8 cellular contexts compared by ENCODE assay signal in genomic region chr22:38467438-38467903, GRCh38. TPM values are rescaled to one million over a fixed set of nuclear protein-coding genes. Genes with fewer than 3 reads are reported as not detected.
A peak's percentile ranks its signal among the peaks of the same experiment; 100 is the strongest.
DNase-seq lines count a peak whose midpoint lies in the region; ATAC-seq and TF ChIP-seq lines count a peak whose summit lies in the region.

No MANE protein-coding gene starts in this region.

- H3K27me3 ChIP-seq in colonic mucosa (peaks cover 9% of the 10 kb centered on the region), upper lobe of right lung (peaks cover 32% of the 10 kb centered on the region)

- H3K27ac ChIP-seq in colonic mucosa (peak overlapping the region; percentile 32), upper lobe of right lung (no peak overlapping the region)

- peaks cover 48% of the 10 kb centered on the region for H3K27me3 Mint-ChIP-seq in activated T-cell treated with anti-CD3 and anti-CD28 coated beads, Interleukin-2, amount 50 U/mL, for 72 hours (ENCODE audit: low read depth)

- H3K9me3 Mint-ChIP-seq in activated T-cell treated with anti-CD3 and anti-CD28 coated beads, Interleukin-2, amount 50 U/mL, for 72 hours, result no peaks in the 10 kb centered on the region

- H3K4me3 ChIP-seq in colonic mucosa (peak overlapping the region; percentile 57), upper lobe of right lung (peak overlapping the region; percentile 63)

- ATAC-seq in activated T-cell treated with anti-CD3 and anti-CD28 coated beads, Interleukin-2, amount 50 U/mL, for 72 hours (replicated peaks in 1 of 2), result peak in 1 of 2 donors; percentile 2
- ATAC-seq in upper lobe of right lung (peak; percentile 20), HG02763 (IDR thresholded peaks at IDR 0.05; ENCODE audit: unreplicated experiment) (no peak), HG03025 (IDR thresholded peaks at IDR 0.05; ENCODE audit: low FRiP score, unreplicated experiment) (no peak)

- no peak for DNase-seq in activated T-cell treated with anti-CD3 and anti-CD28 coated beads, Interleukin-2, amount 50 U/mL, for 72 hours
- no peak for DNase-seq in activated T-cell treated with anti-CD3 and anti-CD28 coated beads, Interleukin-2, amount 50 U/mL, for 1 hour
- peak; percentile 58 for DNase-seq in colonic mucosa
- DNase-seq in mesenteric fat pad (ENCODE audit: low spot score), result peak; percentile 88
- peak; percentile 69 for DNase-seq in upper lobe of right lung
- no peak for DNase-seq in occipital lobe (lab: John Stamatoyannopoulos, UW)

- no peaks in the 10 kb centered on the region for H3K36me3 Mint-ChIP-seq in activated T-cell treated with anti-CD3 and anti-CD28 coated beads, Interleukin-2, amount 50 U/mL, for 72 hours (ENCODE audit: insufficient read depth in 2 of 2)

- H3K4me1 ChIP-seq in colonic mucosa (no peaks in the 10 kb centered on the region), upper lobe of right lung (peaks cover 6% of the 10 kb centered on the region)

- peak overlapping the region; percentile 86 for H3K4me3 Mint-ChIP-seq in activated T-cell treated with anti-CD3 and anti-CD28 coated beads, Interleukin-2, amount 50 U/mL, for 72 hours

- no peak overlapping the region for H3K27ac Mint-ChIP-seq in activated T-cell treated with anti-CD3 and anti-CD28 coated beads, Interleukin-2, amount 50 U/mL, for 72 hours

- no peaks in the 10 kb centered on the region for H3K36me3 ChIP-seq in colonic mucosa
- H3K36me3 ChIP-seq in upper lobe of right lung, result no peaks in the 10 kb centered on the region

- peaks cover 4% of the 10 kb centered on the region for H3K4me1 Mint-ChIP-seq in activated T-cell treated with anti-CD3 and anti-CD28 coated beads, Interleukin-2, amount 50 U/mL, for 72 hours (ENCODE audit: low read depth)

- H3K9me3 ChIP-seq in colonic mucosa (no peaks in the 10 kb centered on the region), upper lobe of right lung (no peaks in the 10 kb centered on the region)

- H3K9ac ChIP-seq in colonic mucosa (ENCODE audit: low read depth in 2 of 2, low read length in 2 of 2), result peak overlapping the region; percentile 46 to 94

- intact Hi-C loops in colonic mucosa (cut with DNase I), result no loop called here
- intact Hi-C loops in upper lobe of right lung (cut with DNase I), result no loop called here

- TF ChIP-seq CTCF in colonic mucosa (IDR thresholded peaks at IDR 0.05), result no peak
- no peak for TF ChIP-seq CTCF in upper lobe of right lung (IDR thresholded peaks at IDR 0.05)

RNA-seq across cellular contexts. Expression of gene KDELR3, which starts 0.4 kb away (rescaled TPM):
- under 1 TPM; 0.31 to 0.37 TPM for total RNA-seq in activated T-cell treated with anti-CD3 and anti-CD28 coated beads, Interleukin-2, amount 50 U/mL, for 72 hours
- 10 to 100 TPM; 26.7 to 29.1 TPM for total RNA-seq in colonic mucosa
- 19.0 TPM for total RNA-seq in mesenteric fat pad
- total RNA-seq in upper lobe of right lung, result 5.9 TPM
- total RNA-seq in occipital lobe, result 0.94 TPM

RNA-seq across cellular contexts. Expression of gene KCNJ4, which starts 12.5 kb away (rescaled TPM):
- total RNA-seq in activated T-cell treated with anti-CD3 and anti-CD28 coated beads, Interleukin-2, amount 50 U/mL, for 72 hours, result not detected
- total RNA-seq in colonic mucosa (not detected), mesenteric fat pad (not detected), upper lobe of right lung (not detected), occipital lobe (9.7 TPM)

RNA-seq across cellular contexts. Expression of gene DDX17, which starts 38.6 kb away (rescaled TPM):
- 100 to 1,000 TPM; 374 to 431 TPM for total RNA-seq in activated T-cell treated with anti-CD3 and anti-CD28 coated beads, Interleukin-2, amount 50 U/mL, for 72 hours
- 100 to 1,000 TPM; 333 to 359 TPM for total RNA-seq in colonic mucosa
- total RNA-seq in mesenteric fat pad, result 280 TPM
- 480 TPM for total RNA-seq in upper lobe of right lung
- 646 TPM for total RNA-seq in occipital lobe

Comparison
In these comparisons a context has a peak if more than half of its experiments do, and no peak if none do; other contexts are left out.
1. DNase-seq: peak in colonic mucosa (single experiment), mesenteric fat pad (single experiment) and upper lobe of right lung (single experiment); none in activated T-cell treated with anti-CD3 and anti-CD28 coated beads, Interleukin-2, amount 50 U/mL, for 72 hours (0 of 2), activated T-cell treated with anti-CD3 and anti-CD28 coated beads, Interleukin-2, amount 50 U/mL, for 1 hour (single experiment) and occipital lobe (single experiment).
2. RNA of gene KCNJ4, which starts 12.5 kb away (total RNA-seq): 9.7 TPM in occipital lobe (single experiment); not detected in activated T-cell treated with anti-CD3 and anti-CD28 coated beads, Interleukin-2, amount 50 U/mL, for 72 hours, not detected in colonic mucosa, not detected in mesenteric fat pad (single experiment) and not detected in upper lobe of right lung (single experiment); every median in the first group is over 10 times any median in the second.